Comparison of ENCODE assay signal across 9 cellular contexts in genomic region chr1:68128157-68128556, GRCh38.
DNase-seq lines count a peak whose midpoint lies in the region; ATAC-seq, FAIRE-seq and TF ChIP-seq lines count a peak whose summit lies in the region.
"Had no signal": no experiment of that assay in that cellular context is flagged by ENCODE, and none has a peak within 500 bp of the region (broad histone marks: within the 10 kb centered on the region; RNA-seq: fewer than 3 reads in every experiment).

No MANE protein-coding gene starts in this region.

- dilution Hi-C loops in keratinocyte (cut with MboI; ENCODE audit: extremely low pct_ligation_motif_present, low sequenced_read_pairs): loop anchor here (25.0 kb wide), 1 partner anchor 209 kb away; no protein-coding TSS in a partner anchor

- no peak for TF ChIP-seq POLR2A in GM18505 (IDR thresholded peaks at IDR 0.05; ENCODE audit: borderline replicate concordance, extremely low read depth, insufficient read depth, insufficient read length)

- H3K4me3 ChIP-seq in keratinocyte (ENCODE audit: control insufficient read depth in 2 of 3, extremely low read depth in 1 of 3, insufficient read depth in 2 of 3, low read depth in 1 of 3, low read length in 3 of 3) (no peak overlapping the region), SJCRH30 (no peak overlapping the region)

- no peaks in the 10 kb centered on the region for H3K27me3 ChIP-seq in keratinocyte (ENCODE audit: control insufficient read depth, extremely low read depth, insufficient read depth, low read length)
- H3K27me3 ChIP-seq in SJCRH30: no peaks in the 10 kb centered on the region

- H3K36me3 ChIP-seq in keratinocyte (ENCODE audit: control insufficient read depth in 2 of 2, extremely low read depth in 1 of 2, insufficient read depth in 2 of 2, low read length in 2 of 2): peaks cover 18 to 20% of the 10 kb centered on the region in 2 experiments
- H3K36me3 ChIP-seq in SJCRH30: peaks cover 6% of the 10 kb centered on the region; the same call in 1 of the 2 replicates

- H3K79me2 ChIP-seq in keratinocyte (ENCODE audit: control insufficient read depth, insufficient read depth, low read length): no peaks in the 10 kb centered on the region

- H3K27ac ChIP-seq in keratinocyte (ENCODE audit: control insufficient read depth, insufficient read depth, low read length): no peak overlapping the region
- H3K27ac ChIP-seq in SJCRH30: no peak overlapping the region

- FAIRE-seq in keratinocyte (lab: Jason Lieb, UNC): peak; percentile 60

- TF ChIP-seq CTCF in keratinocyte (optimal IDR thresholded peaks at IDR 0.05 in 1 of 3, IDR thresholded peaks at IDR 0.05 in 1 of 3, conservative IDR thresholded peaks at IDR 0.05 in 1 of 3; ENCODE audit: extremely low read depth in 1 of 3, insufficient read depth in 2 of 3, low read length in 3 of 3) (no peak), GM10266 (IDR thresholded peaks at IDR 0.05; ENCODE audit: control insufficient read depth, insufficient read depth, low read depth, missing control alignments) (no peak)

- H3K4me1 ChIP-seq in keratinocyte (ENCODE audit: control insufficient read depth, extremely low read depth, insufficient read depth, low read length) (peaks cover 2% of the 10 kb centered on the region), SJCRH30 (no peaks in the 10 kb centered on the region; the same call in 1 of the 2 replicates)

- no peaks in the 10 kb centered on the region for H3K9me3 ChIP-seq in keratinocyte (ENCODE audit: control insufficient read depth, low read depth, low read length)
- H3K9me3 ChIP-seq in SJCRH30 (replicated peaks): no peaks in the 10 kb centered on the region

- H4K20me1 ChIP-seq in keratinocyte (ENCODE audit: control insufficient read depth, extremely low read depth, insufficient read depth, low read length): no peaks in the 10 kb centered on the region

- no peak for DNase-seq in keratinocyte (ENCODE audit: low read depth, low spot score)
- DNase-seq in SJCRH30: no peak
- no peak for DNase-seq in GM10266 (ENCODE audit: extremely low spot score)
- no peak for DNase-seq in activated naive CD4-positive, alpha-beta T cell (lab: John Stamatoyannopoulos, UW)
- DNase-seq in effector CD4-positive, alpha-beta T cell: no peak

- H3K9ac ChIP-seq in keratinocyte (ENCODE audit: control insufficient read depth, extremely low read depth, insufficient read depth, low read length): no peak overlapping the region

- no peaks in the 10 kb centered on the region for H3K9me1 ChIP-seq in keratinocyte (ENCODE audit: control insufficient read depth, extremely low read depth, insufficient read depth, low read length)

- no peak overlapping the region for H3K4me2 ChIP-seq in keratinocyte (ENCODE audit: control insufficient read depth, extremely low read depth, insufficient read depth, low read depth, low read length)

- no peak overlapping the region for H2AFZ ChIP-seq in keratinocyte (ENCODE audit: control insufficient read depth, low read length)

- ATAC-seq in GM18505 (IDR thresholded peaks at IDR 0.05; ENCODE audit: unreplicated experiment) (peak; percentile 69), HG02678 (IDR thresholded peaks at IDR 0.05; ENCODE audit: unreplicated experiment) (peak; percentile 84), SK-N-SH treated with all-trans-retinoic acid at 6 μM for 48 hours (peak; percentile 72)
- ATAC-seq: Panc1 had no signal

TF ChIP-seq in SK-N-SH treated with all-trans-retinoic acid at 6 μM for 48 hours, 23 proteins besides CTCF, POLR2A, EP300 and RAD21:
- TF ChIP-seq ZC3H10 (CRISPR knock-in tag; IDR thresholded peaks at IDR 0.05) (no peak), TOX (CRISPR knock-in tag; IDR thresholded peaks at IDR 0.05; ENCODE audit: borderline replicate concordance) (no peak), TSHZ2 (CRISPR knock-in tag; IDR thresholded peaks at IDR 0.05) (no peak), CSRNP3 (CRISPR knock-in tag; IDR thresholded peaks at IDR 0.05) (no peak), ZNF70 (CRISPR knock-in tag; IDR thresholded peaks at IDR 0.05) (no peak), ARNTL (CRISPR knock-in tag; IDR thresholded peaks at IDR 0.05; ENCODE audit: borderline replicate concordance, low read depth) (no peak)
